In genomic region chrX:128543114-128543513, GRCh38 we compare ENCODE assay signal across 8 cellular contexts.
"Had no signal": no experiment of that assay in that cellular context is flagged by ENCODE, and none has a peak within 500 bp of the region (broad histone marks: within the 10 kb centered on the region; RNA-seq: fewer than 3 reads in every experiment).

No MANE protein-coding gene starts in this region.

- H3K27ac Mint-ChIP-seq: HFFc6 had no signal

- H3K4me3 Mint-ChIP-seq: HFFc6 had no signal

- DNase-seq: GM23248, GOT3, H7, HFFc6, IMR-90, KG1 had no signal

- ATAC-seq: HCT116, K562 had no signal
